8 cellular contexts compared by ENCODE assay signal in genomic region chr3:23944007-23944760, GRCh38. TPM values are rescaled to one million over a fixed set of nuclear protein-coding genes. Genes with fewer than 3 reads are reported as not detected.
DNase-seq lines count a peak whose midpoint lies in the region; ATAC-seq and TF ChIP-seq lines count a peak whose summit lies in the region.

No MANE protein-coding gene starts in this region.

- no peak for DNase-seq in activated naive CD4-positive, alpha-beta T cell treated with anti-CD3 and anti-CD28 coated beads, Interleukin-2, amount 10 ng/mL, durations not matched to agents 7 days and 5 days
- no peak for DNase-seq in activated naive CD4-positive, alpha-beta T cell (lab: John Stamatoyannopoulos, UW)
- no peak for DNase-seq in ascending aorta (ENCODE audit: low spot score in 2 of 2)
- no peak for DNase-seq in right lobe of liver
- DNase-seq in NCI-H187 treated with DMSO at 0.1 percent for 48 hours (lab: John Stamatoyannopoulos, UW), result no peak
- no peak for DNase-seq in midbrain (lab: John Stamatoyannopoulos, UW)
- no peak for DNase-seq in SHP77 (lab: John Stamatoyannopoulos, UW)

- peaks cover 38% of the 10 kb centered on the region for H3K27me3 Mint-ChIP-seq in activated naive CD4-positive, alpha-beta T cell treated with anti-CD3 and anti-CD28 coated beads, Interleukin-2, amount 10 ng/mL, durations not matched to agents 7 days and 5 days

- H3K9me3 ChIP-seq in ascending aorta (no peaks in the 10 kb centered on the region), right lobe of liver (no peaks in the 10 kb centered on the region)

- H3K27ac ChIP-seq in ascending aorta, result peak overlapping the region; percentile 77 to 99
- H3K27ac ChIP-seq in right lobe of liver, result peak overlapping the region in 2 of 3 donors; percentile 96 to 100
- H3K27ac ChIP-seq in urinary bladder (ENCODE audit: low read depth), result no peak overlapping the region

- H3K4me1 Mint-ChIP-seq in activated naive CD4-positive, alpha-beta T cell treated with anti-CD3 and anti-CD28 coated beads, Interleukin-2, amount 10 ng/mL, durations not matched to agents 7 days and 5 days, result peaks cover 17% of the 10 kb centered on the region

- no peaks in the 10 kb centered on the region for H3K36me3 ChIP-seq in ascending aorta
- H3K36me3 ChIP-seq in right lobe of liver, result no peaks in the 10 kb centered on the region
- no peaks in the 10 kb centered on the region for H3K36me3 ChIP-seq in urinary bladder (ENCODE audit: insufficient read depth)

- H3K4me3 Mint-ChIP-seq in activated naive CD4-positive, alpha-beta T cell treated with anti-CD3 and anti-CD28 coated beads, Interleukin-2, amount 10 ng/mL, durations not matched to agents 7 days and 5 days, result peak overlapping the region; percentile 74

- WGBS in right lobe of liver (ENCODE audit: insufficient coverage, low coverage, low lambda C conversion rate, missing lambda C conversion rate), result 8% methylated on average over 13 of the region's 13 CpGs
- WGBS in urinary bladder, result 11% methylated on average over 13 of the region's 13 CpGs

- H3K9me3 Mint-ChIP-seq in activated naive CD4-positive, alpha-beta T cell treated with anti-CD3 and anti-CD28 coated beads, Interleukin-2, amount 10 ng/mL, durations not matched to agents 7 days and 5 days, result no peaks in the 10 kb centered on the region

- no peak for ATAC-seq in right lobe of liver

- peak overlapping the region; percentile 82 for H3K27ac Mint-ChIP-seq in activated naive CD4-positive, alpha-beta T cell treated with anti-CD3 and anti-CD28 coated beads, Interleukin-2, amount 10 ng/mL, durations not matched to agents 7 days and 5 days

- CTCF ChIA-PET in activated naive CD4-positive, alpha-beta T cell treated with anti-CD3 and anti-CD28 coated beads, Interleukin-2, amount 10 ng/mL, durations not matched to agents 7 days and 5 days (lab: Charles Lee), result interaction anchor here (1.0 kb wide), 2 partner anchors 27 to 54 kb away, joined by 3 to 5 read pairs; partner anchors contain the start of genes NKIRAS1 and RPL15

- TF ChIP-seq POLR2A in right lobe of liver (IDR thresholded peaks at IDR 0.05), result no peak

- peak overlapping the region; percentile 96 to 98 for H3K4me3 ChIP-seq in ascending aorta
- H3K4me3 ChIP-seq in right lobe of liver, result peak overlapping the region; percentile 52 to 82 (median 61)
- H3K4me3 ChIP-seq in urinary bladder (ENCODE audit: low read depth, low read length), result peak overlapping the region; percentile 98

- H3K36me3 Mint-ChIP-seq in activated naive CD4-positive, alpha-beta T cell treated with anti-CD3 and anti-CD28 coated beads, Interleukin-2, amount 10 ng/mL, durations not matched to agents 7 days and 5 days, result no peaks in the 10 kb centered on the region

- H3K27me3 ChIP-seq in ascending aorta, result no peaks in the 10 kb centered on the region
- H3K27me3 ChIP-seq in right lobe of liver, result no peaks in the 10 kb centered on the region

- intact Hi-C loops in ascending aorta (cut with DNase I), result loop anchor here (10.0 kb wide), 2 partner anchors 101 to 739 kb away; partner anchors contain the start of gene UBE2E2
- intact Hi-C loops in right lobe of liver (cut with DNase I), result no loop called here

- H3K4me1 ChIP-seq in ascending aorta (peaks cover 10 to 24% of the 10 kb centered on the region in 2 donors), right lobe of liver (peaks cover 0 to 27% (median 10%) of the 10 kb centered on the region in 4 donors), urinary bladder (ENCODE audit: insufficient read depth) (no peaks in the 10 kb centered on the region)

- TF ChIP-seq CTCF in ascending aorta (IDR thresholded peaks at IDR 0.05) (no peak), right lobe of liver (IDR thresholded peaks at IDR 0.05) (no peak)

RNA-seq across cellular contexts. Expression of gene NR1D2, which starts 0.9 kb away (rescaled TPM):
- total RNA-seq in ascending aorta (6.5 TPM), right lobe of liver (10 to 100 TPM; 13.0 to 34.8 (median 18.2) TPM), urinary bladder (64.0 TPM)
- 16.6 TPM for polyA plus RNA-seq in urinary bladder

RNA-seq across cellular contexts. Expression of gene RPL15, which starts 27.3 kb away (rescaled TPM):
- total RNA-seq in ascending aorta (1,680 TPM), right lobe of liver (100 to 1,000 TPM; 572 to 932 (median 636) TPM), urinary bladder (2,735 TPM)
- 3,715 TPM for polyA plus RNA-seq in urinary bladder

RNA-seq across cellular contexts. Expression of gene NKIRAS1, which starts 27.4 kb away (rescaled TPM):
- total RNA-seq in ascending aorta (8.7 TPM), right lobe of liver (10 to 100 TPM in 2 of 6 experiments, 1 to 10 TPM in 4; 7.0 to 14.2 (median 8.5) TPM), urinary bladder (17.1 TPM)
- 10.5 TPM for polyA plus RNA-seq in urinary bladder
